ENCODE assay signal across 29 cellular contexts in genomic region chr11:14186376-14186775, GRCh38.
"Had no signal": no experiment of that assay in that cellular context is flagged by ENCODE, and none has a peak within 500 bp of the region (broad histone marks: within the 10 kb centered on the region; RNA-seq: fewer than 3 reads in every experiment).

No MANE protein-coding gene starts in this region.

- DNase-seq: hypothalamus; immature natural killer cell; kidney; left colon; left lung; lower lobe of right lung; mammary epithelial cell; mesenchymal stem cell; naive thymus-derived CD8-positive, alpha-beta T cell; nucleus accumbens; pancreas; posterior cingulate gyrus; right lobe of liver; stimulated activated CD4-positive, alpha-beta T cell treated with anti-CD3 and anti-CD28 coated beads, Interleukin-12 subunit alpha, Interleukin-12 subunit beta, amount 100 ng/mL, for 4 hours; stimulated activated CD4-positive, alpha-beta T cell treated with anti-CD3 and anti-CD28 coated beads, Interleukin-15, amount 100 ng/mL, for 24 hours; stimulated activated CD4-positive, alpha-beta T cell treated with anti-CD3 and anti-CD28 coated beads, Interleukin-2, amount 100 ng/mL, for 24 hours; stimulated activated CD4-positive, alpha-beta T cell treated with anti-CD3 and anti-CD28 coated beads, Interleukin-4, amount 100 ng/mL, for 1 hour; stimulated activated naive B cell treated with anti-CD40 and anti-IgM and Interleukin-4, amounts not matched to agents 10 μg/mL and 1 μg/mL and 100 μg/mL, for 72 hours; stimulated activated naive CD8-positive, alpha-beta T cell treated with anti-CD3 and anti-CD28 coated beads, Interleukin-15, Interleukin-2, amounts not matched to agents 100 U/mL and 50 U/mL, for 24 hours; stomach; testis; thyroid gland; transverse colon; upper lobe of left lung had no signal

- H3K36me3 ChIP-seq: left lung, lower lobe of right lung, pancreas, prostate gland, right atrium auricular region, right lobe of liver, stomach, thyroid gland, transverse colon, upper lobe of left lung, vagina had no signal

- H3K9me3 ChIP-seq: left lung, lower lobe of right lung, pancreas, prostate gland, right atrium auricular region, right lobe of liver, stomach, testis, thyroid gland, transverse colon, upper lobe of left lung, vagina had no signal

- H3K4me1 ChIP-seq: pancreas, prostate gland had no signal

- H3K36me3 Mint-ChIP-seq: immature natural killer cell; naive thymus-derived CD8-positive, alpha-beta T cell; stimulated activated naive B cell treated with anti-CD40 and anti-IgM and Interleukin-4, amounts not matched to agents 10 μg/mL and 1 μg/mL and 100 μg/mL, for 72 hours had no signal

- ATAC-seq: left colon; left lung; lower lobe of right lung; naive thymus-derived CD8-positive, alpha-beta T cell; pancreas; right lobe of liver; stimulated activated naive B cell treated with anti-CD40 and anti-IgM and Interleukin-4, amounts not matched to agents 10 μg/mL and 1 μg/mL and 100 μg/mL, for 72 hours; stimulated activated naive CD8-positive, alpha-beta T cell treated with anti-CD3 and anti-CD28 coated beads, Interleukin-15, Interleukin-2, amounts not matched to agents 100 U/mL and 50 U/mL, for 24 hours had no signal

- H3K27me3 ChIP-seq: left lung, pancreas, right atrium auricular region, right lobe of liver, stomach, testis, thyroid gland, transverse colon, upper lobe of left lung, vagina had no signal

- H3K27ac ChIP-seq: left lung, lower lobe of right lung, pancreas, prostate gland, right atrium auricular region, right lobe of liver, skin epidermis, stomach, testis, thyroid gland, transverse colon, vagina had no signal

- H3K9me3 Mint-ChIP-seq: immature natural killer cell; naive thymus-derived CD8-positive, alpha-beta T cell; stimulated activated naive B cell treated with anti-CD40 and anti-IgM and Interleukin-4, amounts not matched to agents 10 μg/mL and 1 μg/mL and 100 μg/mL, for 72 hours had no signal

- H3K4me1 Mint-ChIP-seq: immature natural killer cell had no signal

- H3K27me3 Mint-ChIP-seq: stimulated activated naive B cell treated with anti-CD40 and anti-IgM and Interleukin-4, amounts not matched to agents 10 μg/mL and 1 μg/mL and 100 μg/mL, for 72 hours had no signal

- FAIRE-seq: islet of Langerhans, kidney, pancreas had no signal

- H3K4me3 ChIP-seq: left lung, lower lobe of right lung, pancreas, prostate gland, right atrium auricular region, right lobe of liver, skin epidermis, stomach, testis, thyroid gland, transverse colon, upper lobe of left lung, vagina had no signal

- H3K27ac Mint-ChIP-seq: immature natural killer cell; naive thymus-derived CD8-positive, alpha-beta T cell; stimulated activated naive B cell treated with anti-CD40 and anti-IgM and Interleukin-4, amounts not matched to agents 10 μg/mL and 1 μg/mL and 100 μg/mL, for 72 hours had no signal

- H3K4me3 Mint-ChIP-seq: immature natural killer cell; naive thymus-derived CD8-positive, alpha-beta T cell; stimulated activated naive B cell treated with anti-CD40 and anti-IgM and Interleukin-4, amounts not matched to agents 10 μg/mL and 1 μg/mL and 100 μg/mL, for 72 hours had no signal
